11 cellular contexts compared by ENCODE assay signal in genomic region chr10:117363027-117363426, GRCh38. TPM values are rescaled to one million over a fixed set of nuclear protein-coding genes. Genes with fewer than 3 reads are reported as not detected.
A peak's percentile ranks its signal among the peaks of the same experiment; 100 is the strongest.
DNase-seq lines count a peak whose midpoint lies in the region; ATAC-seq, FAIRE-seq and TF ChIP-seq lines count a peak whose summit lies in the region.
"Had no signal": no experiment of that assay in that cellular context is flagged by ENCODE, and none has a peak within 500 bp of the region (broad histone marks: within the 10 kb centered on the region; RNA-seq: fewer than 3 reads in every experiment).

No MANE protein-coding gene starts in this region.

- no peak for TF ChIP-seq EP300 in GM12878 (IDR thresholded peaks at IDR 0.05; ENCODE audit: borderline replicate concordance in 1 of 2, control insufficient read depth in 1 of 2, low read depth in 2 of 2, low read length in 2 of 2)

- no peaks in the 10 kb centered on the region for H3K27me3 Mint-ChIP-seq in activated naive CD4-positive, alpha-beta T cell treated with anti-CD3 and anti-CD28 coated beads for 36 hours (ENCODE audit: low read depth)
- H3K27me3 Mint-ChIP-seq in CD4-positive, alpha-beta memory T cell = no peaks in the 10 kb centered on the region

- H3K4me1 ChIP-seq in GM12878 (ENCODE audit: control insufficient read depth, insufficient read depth, low read length) = peaks cover 15% of the 10 kb centered on the region
- peaks cover 56% of the 10 kb centered on the region for H3K4me1 ChIP-seq in CD4-positive, alpha-beta memory T cell (ENCODE audit: insufficient read depth, low read length)

- no TSS peak for BruUV-seq in GM12878 (replicated peaks; lab: Mats Ljungman, UMichigan)

- no peaks in the 10 kb centered on the region for H3K36me3 Mint-ChIP-seq in activated naive CD4-positive, alpha-beta T cell treated with anti-CD3 and anti-CD28 coated beads, Interleukin-2, amount 50 U/mL, for 72 hours
- H3K36me3 Mint-ChIP-seq in activated naive CD4-positive, alpha-beta T cell treated with anti-CD3 and anti-CD28 coated beads for 36 hours (ENCODE audit: low read depth) = peaks cover 2% of the 10 kb centered on the region
- peaks cover 0 to 3% of the 10 kb centered on the region in 2 donors for H3K36me3 Mint-ChIP-seq in CD4-positive, alpha-beta memory T cell

- H2AFZ ChIP-seq in GM12878 (ENCODE audit: control insufficient read depth, low read depth, low read length) = no peak overlapping the region

- H3K9me3 Mint-ChIP-seq in activated naive CD4-positive, alpha-beta T cell treated with anti-CD3 and anti-CD28 coated beads, Interleukin-2, amount 50 U/mL, for 72 hours = no peaks in the 10 kb centered on the region
- no peaks in the 10 kb centered on the region for H3K9me3 Mint-ChIP-seq in activated naive CD4-positive, alpha-beta T cell treated with anti-CD3 and anti-CD28 coated beads for 36 hours
- no peaks in the 10 kb centered on the region for H3K9me3 Mint-ChIP-seq in CD4-positive, alpha-beta memory T cell

- in situ Hi-C loops in GM12878 (cut with MboI) = no loop called here

- no peak for FAIRE-seq in GM12878 (lab: Jason Lieb, UNC)

- CTCF ChIA-PET in activated naive CD4-positive, alpha-beta T cell treated with anti-CD3 and anti-CD28 coated beads for 36 hours (lab: Charles Lee) = interaction anchor here (1.1 kb wide), 1 partner anchor 40 kb away, joined by 3 read pairs; no protein-coding TSS in a partner anchor
- CTCF ChIA-PET in GM12878 (lab: Yijun Ruan, JAX) = interaction anchor here (1.6 kb wide), 1 partner anchor 21 kb away, joined by 5 read pairs; no protein-coding TSS in a partner anchor
- CTCF ChIA-PET in CD4-positive, alpha-beta memory T cell (lab: Charles Lee; ENCODE audit: partially characterized antibody) = no interaction called here

- peak overlapping the region; percentile 60; the same call in 1 of the 2 replicates for H3K4me2 ChIP-seq in GM12878 (ENCODE audit: control insufficient read depth, insufficient read depth)

- ATAC-seq in activated naive CD4-positive, alpha-beta T cell treated with anti-CD3 and anti-CD28 coated beads, Interleukin-2, amount 50 U/mL, for 72 hours = peak; percentile 57 to 72
- ATAC-seq in HG03139 (IDR thresholded peaks at IDR 0.05; ENCODE audit: unreplicated experiment) (peak; percentile 46), GM12878 (peak; percentile 52), GM21515 (IDR thresholded peaks at IDR 0.05; ENCODE audit: unreplicated experiment) (no peak)
- ATAC-seq: heart right ventricle had no signal

- H3K27ac ChIP-seq in GM12878 (ENCODE audit: control insufficient read depth, insufficient read depth) = no peak overlapping the region
- no peak overlapping the region for H3K27ac ChIP-seq in CD4-positive, alpha-beta memory T cell (ENCODE audit: low read depth, low read length)
- H3K27ac ChIP-seq: heart right ventricle had no signal

- H3K27ac Mint-ChIP-seq in activated naive CD4-positive, alpha-beta T cell treated with anti-CD3 and anti-CD28 coated beads, Interleukin-2, amount 50 U/mL, for 72 hours = no peak overlapping the region
- no peak overlapping the region for H3K27ac Mint-ChIP-seq in activated naive CD4-positive, alpha-beta T cell treated with anti-CD3 and anti-CD28 coated beads for 36 hours
- H3K27ac Mint-ChIP-seq in CD4-positive, alpha-beta memory T cell = no peak overlapping the region

- no peak for DNase-seq in activated naive CD4-positive, alpha-beta T cell treated with anti-CD3 and anti-CD28 coated beads, Interleukin-2, amount 50 U/mL, for 72 hours (ENCODE audit: low spot score in 2 of 2)
- DNase-seq in activated naive CD4-positive, alpha-beta T cell treated with anti-CD3 and anti-CD28 coated beads for 36 hours = no peak
- DNase-seq in GM12878 (ENCODE audit: low read depth, low spot score) (no peak), occipital lobe (lab: John Stamatoyannopoulos, UW) (no peak)
- DNase-seq in activated CD4-positive, alpha-beta T cell treated with anti-CD3 and anti-CD28 coated beads for 4 hours = no peak
- no peak for DNase-seq in CD4-positive, alpha-beta memory T cell
- DNase-seq: BE2C, heart right ventricle, Kasumi-1 had no signal

- no peaks in the 10 kb centered on the region for H3K36me3 ChIP-seq in GM12878 (ENCODE audit: control insufficient read depth in 2 of 2, insufficient read depth in 2 of 2, low read length in 1 of 2)
- no peaks in the 10 kb centered on the region for H3K36me3 ChIP-seq in CD4-positive, alpha-beta memory T cell (ENCODE audit: insufficient read depth, low read length)
- H3K36me3 ChIP-seq: BE2C, heart right ventricle had no signal

- SMC1A ChIA-PET in GM12878 (lab: Charles Lee; ENCODE audit: uncharacterized antibody, unreplicated experiment) = interaction anchor here (1.0 to 1.3 kb wide), 4 partner anchors 8 to 13 kb away, joined by 3 to 7 read pairs (median 4); no protein-coding TSS in a partner anchor

- no peaks in the 10 kb centered on the region for H3K27me3 ChIP-seq in GM12878 (replicated peaks in 1 of 2; ENCODE audit: control insufficient read depth in 2 of 2, insufficient read depth in 2 of 2, low read length in 1 of 2)
- H3K27me3 ChIP-seq in CD4-positive, alpha-beta memory T cell (ENCODE audit: insufficient read depth, low read length) = no peaks in the 10 kb centered on the region
- H3K27me3 ChIP-seq: BE2C, heart right ventricle had no signal

- no peak overlapping the region for H3K9ac ChIP-seq in GM12878 (ENCODE audit: control insufficient read depth, insufficient read depth, low read length)

- no peaks in the 10 kb centered on the region for H3K9me3 ChIP-seq in GM12878 (replicated peaks; ENCODE audit: control insufficient read depth, insufficient read depth, low read length)
- no peaks in the 10 kb centered on the region for H3K9me3 ChIP-seq in CD4-positive, alpha-beta memory T cell (ENCODE audit: control insufficient read depth in 1 of 2, low read length in 2 of 2)
- H3K9me3 ChIP-seq: BE2C, heart right ventricle had no signal

- H4K20me1 ChIP-seq in GM12878 (ENCODE audit: control insufficient read depth, insufficient read depth) = no peaks in the 10 kb centered on the region

- intact Hi-C loops in activated naive CD4-positive, alpha-beta T cell treated with anti-CD3 and anti-CD28 coated beads for 36 hours (cut with micrococcal nuclease) = no loop called here
- intact Hi-C loops in GM12878 (cut with micrococcal nuclease; ENCODE audit: unreplicated experiment) = no loop called here
- intact Hi-C loops in CD4-positive, alpha-beta memory T cell (cut with micrococcal nuclease) = no loop called here

- 0% methylated on average over 2 of the region's 2 CpGs for WGBS in GM12878 (ENCODE audit: insufficient coverage, insufficient replicate concordance, low lambda C conversion rate, missing lambda C conversion rate)

- peaks cover 75% of the 10 kb centered on the region for H3K79me2 ChIP-seq in GM12878 (ENCODE audit: control insufficient read depth, insufficient read depth, low read length)

- no peak for TF ChIP-seq POLR2A in GM12878 (IDR thresholded peaks at IDR 0.05; ENCODE audit: low read depth, low read length)

- no peak for TF ChIP-seq RAD21 in GM12878 (IDR thresholded peaks at IDR 0.05; ENCODE audit: insufficient read depth, low read depth, low read length)

- H3K4me1 Mint-ChIP-seq in activated naive CD4-positive, alpha-beta T cell treated with anti-CD3 and anti-CD28 coated beads for 36 hours (ENCODE audit: low read depth) = peaks cover 53% of the 10 kb centered on the region
- peaks cover 34 to 57% (median 47%) of the 10 kb centered on the region in 4 donors for H3K4me1 Mint-ChIP-seq in CD4-positive, alpha-beta memory T cell

- POLR2A ChIA-PET in GM12878 (lab: Charles Lee) = interaction anchor here (1.6 kb wide), 1 partner anchor 11 kb away, joined by 4 read pairs; no protein-coding TSS in a partner anchor
- POLR2A ChIA-PET in CD4-positive, alpha-beta memory T cell (lab: Charles Lee; ENCODE audit: partially characterized antibody) = no interaction called here

- RAD21 ChIA-PET in GM12878 (lab: Charles Lee; ENCODE audit: unreplicated experiment) = interaction anchor here (0.9 to 1.2 kb wide), 2 partner anchors 9 to 16 kb away, joined by 4 to 5 read pairs; no protein-coding TSS in a partner anchor

- no peak overlapping the region for H3K4me3 ChIP-seq in GM12878
- no peak overlapping the region for H3K4me3 ChIP-seq in CD4-positive, alpha-beta memory T cell (ENCODE audit: low read length in 2 of 2)
- H3K4me3 ChIP-seq: heart right ventricle had no signal

- no peak for TF ChIP-seq CTCF in GM12878 (IDR thresholded peaks at IDR 0.05 in 2 of 3, conservative IDR thresholded peaks at IDR 0.05 in 1 of 3; ENCODE audit: control insufficient read depth in 2 of 3, extremely low read depth in 1 of 3, insufficient read depth in 1 of 3, low read depth in 3 of 3, low read length in 3 of 3)

- H3K4me3 Mint-ChIP-seq in activated naive CD4-positive, alpha-beta T cell treated with anti-CD3 and anti-CD28 coated beads for 36 hours = no peak overlapping the region
- no peak overlapping the region for H3K4me3 Mint-ChIP-seq in CD4-positive, alpha-beta memory T cell

TF ChIP-seq in GM12878, 131 proteins besides CTCF, POLR2A, EP300 and RAD21:
- TF ChIP-seq MTA2 (IDR thresholded peaks at IDR 0.05; ENCODE audit: low read depth) (peak; percentile 72), KAT2A (conservative IDR thresholded peaks at IDR 0.05; ENCODE audit: control insufficient read depth, low read depth, low read length) (no peak)

RNA-seq across cellular contexts. Expression of gene PDZD8, which starts 12.2 kb away (rescaled TPM):
- 10 to 100 TPM; 13.1 to 16.6 TPM for total RNA-seq in activated naive CD4-positive, alpha-beta T cell treated with anti-CD3 and anti-CD28 coated beads, Interleukin-2, amount 50 U/mL, for 72 hours
- total RNA-seq in activated naive CD4-positive, alpha-beta T cell treated with anti-CD3 and anti-CD28 coated beads for 36 hours = 10 to 100 TPM; 13.6 to 15.8 TPM
- 30.2 and 36.1 TPM in 2 replicates for total RNA-seq in GM12878 (2013; cell fraction: nucleolus; rRNA removed)
- total RNA-seq in GM12878 (2014; rRNA removed) (6.1 and 7.1 TPM in 2 replicates), GM12878 (2014; rRNA removed; fragmentation: Illumina TruSeq; extraction: Trizol) (14.1 and 14.4 TPM in 2 replicates), GM12878 (2021) (16.7 and 17.0 TPM in 2 replicates), occipital lobe (28.1 TPM)
- polyA plus RNA-seq in GM12878 (2011; ENCODE audit: low read depth) = 5.5 TPM
- polyA plus RNA-seq in GM12878 (2011; rRNA removed) (21.2 and 29.3 TPM in 2 replicates), GM12878 (2014; fragmentation: Illumina TruSeq; extraction: Trizol) (15.5 and 17.9 TPM in 2 replicates), GM12878 (2014; fragmentation: Nextera tagmentation; extraction: Ambion mirVana) (1 to 10 TPM; 2.0 to 2.1 TPM), GM12878 (2014; rRNA removed) (5.1 and 6.3 TPM in 2 replicates), GM12878 (2016; fragmentation: Nextera tagmentation; extraction: Ambion mirVana) (1 to 10 TPM; 5.0 to 5.4 TPM)
- polyA plus RNA-seq in GM12878 (2011; cell fraction: cytosol; rRNA removed) = 9.6 and 12.6 TPM in 2 replicates
- 9.3 and 10.4 TPM in 2 replicates for polyA plus RNA-seq in GM12878 (2011; cell fraction: nucleus; rRNA removed)
- 5.3 and 5.4 TPM in 2 replicates for polyA plus RNA-seq in GM12878 (2012)
- 49.7 and 60.6 TPM in 2 replicates for polyA minus RNA-seq in GM12878 (2011; rRNA and poly(A)+ RNA removed)
- 22.4 and 23.1 TPM in 2 replicates for polyA minus RNA-seq in GM12878 (2011; cell fraction: cytosol; rRNA and poly(A)+ RNA removed)
- polyA minus RNA-seq in GM12878 (2011; cell fraction: nucleus; rRNA and poly(A)+ RNA removed) = 15.2 and 24.7 TPM in 2 replicates
- 10 to 100 TPM; 13.9 to 15.0 TPM for total RNA-seq in CD4-positive, alpha-beta memory T cell
- 1 to 10 TPM; 3.6 to 8.9 TPM for polyA plus RNA-seq in CD4-positive, alpha-beta memory T cell
